Comparison of ENCODE assay signal across 27 cellular contexts in the genomic region with DNA sequence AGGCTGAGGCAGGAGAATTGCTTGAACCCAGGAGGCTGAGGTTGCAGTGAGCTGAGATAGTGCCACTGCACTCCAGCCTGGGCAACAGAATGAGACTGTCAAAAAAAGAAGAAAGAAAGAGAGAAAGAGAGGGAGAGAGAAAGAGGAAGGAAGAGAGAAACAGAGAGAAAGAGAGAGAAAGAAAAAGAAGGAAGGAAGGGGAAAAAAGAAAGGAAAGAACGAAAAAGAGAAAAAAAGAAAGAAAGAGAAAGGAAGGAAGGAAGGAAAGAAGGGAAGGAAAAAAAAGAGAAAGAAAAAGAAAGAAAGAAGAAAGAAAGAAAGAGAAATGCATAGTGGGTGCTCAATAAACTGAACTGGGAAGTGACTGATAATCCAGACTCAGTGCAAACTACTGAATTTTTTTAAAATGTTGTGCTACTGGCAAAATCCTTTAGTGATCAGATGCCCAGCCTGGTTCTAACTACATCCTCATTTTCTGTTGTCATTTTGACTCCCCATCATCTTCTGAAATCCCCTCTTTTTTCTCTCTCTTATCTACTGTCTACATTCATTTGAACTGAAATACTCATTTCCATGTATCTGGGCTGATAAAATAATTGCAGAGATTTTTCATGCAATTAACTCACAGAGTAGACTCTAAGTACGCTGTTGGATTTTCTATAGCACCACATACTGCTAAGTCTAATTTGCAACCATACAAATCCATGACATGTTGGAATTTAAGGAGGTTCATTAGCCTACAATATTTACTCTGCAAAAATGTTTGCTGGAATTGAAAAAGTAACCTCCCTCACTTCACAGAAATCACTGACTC.
"Had no signal": no experiment of that assay in that cellular context is flagged by ENCODE, and none has a peak within 500 bp of the region (broad histone marks: within the 10 kb centered on the region; RNA-seq: fewer than 3 reads in every experiment).

No MANE protein-coding gene starts in this region.

- H3K4me1 Mint-ChIP-seq: activated B cell treated with CpG ODN at 0.5 μM for 24 hours; activated naive CD4-positive, alpha-beta T cell treated with anti-CD3 and anti-CD28 coated beads, Interleukin-2, amount 10 ng/mL, durations not matched to agents 7 days and 5 days had no signal

- H3K27me3 Mint-ChIP-seq: activated B cell treated with CpG ODN at 0.5 μM for 24 hours had no signal

- H3K4me3 Mint-ChIP-seq: activated B cell treated with CpG ODN at 0.5 μM for 24 hours; activated naive CD4-positive, alpha-beta T cell treated with anti-CD3 and anti-CD28 coated beads, Interleukin-2, amount 10 ng/mL, durations not matched to agents 7 days and 5 days; effector memory CD8-positive, alpha-beta T cell; naive B cell; neural crest cell; T-helper 1 cell treated with Interleukin-12 subunit alpha and Interleukin-12 subunit beta and Interleukin-4 antibody, amounts not matched to agents 30 μg/mL and 1 μg/mL, for 36 hours had no signal

- H3K9me3 ChIP-seq: gastrocnemius medialis, spleen, transverse colon had no signal

- H3K36me3 ChIP-seq: gastrocnemius medialis, spleen, transverse colon had no signal

- ATAC-seq: effector memory CD8-positive, alpha-beta T cell; gastrocnemius medialis; left cardiac atrium; left ventricle myocardium superior; right cardiac atrium had no signal

- H3K4me3 ChIP-seq: gastrocnemius medialis, spleen, transverse colon had no signal

- H3K27me3 ChIP-seq: gastrocnemius medialis, spleen, transverse colon had no signal

- H3K9me3 Mint-ChIP-seq: activated B cell treated with CpG ODN at 0.5 μM for 24 hours; activated naive CD4-positive, alpha-beta T cell treated with anti-CD3 and anti-CD28 coated beads, Interleukin-2, amount 10 ng/mL, durations not matched to agents 7 days and 5 days; effector memory CD8-positive, alpha-beta T cell; naive B cell; neural crest cell; T-helper 1 cell treated with Interleukin-12 subunit alpha and Interleukin-12 subunit beta and Interleukin-4 antibody, amounts not matched to agents 30 μg/mL and 1 μg/mL, for 36 hours had no signal

- H3K27ac ChIP-seq: gastrocnemius medialis, spleen, transverse colon had no signal

- H3K4me1 ChIP-seq: gastrocnemius medialis, spleen had no signal

- H3K27ac Mint-ChIP-seq: activated B cell treated with CpG ODN at 0.5 μM for 24 hours; activated naive CD4-positive, alpha-beta T cell treated with anti-CD3 and anti-CD28 coated beads, Interleukin-2, amount 10 ng/mL, durations not matched to agents 7 days and 5 days; naive B cell; T-helper 1 cell treated with Interleukin-12 subunit alpha and Interleukin-12 subunit beta and Interleukin-4 antibody, amounts not matched to agents 30 μg/mL and 1 μg/mL, for 36 hours had no signal

- FAIRE-seq: keratinocyte, TTC549 had no signal

- H3K36me3 Mint-ChIP-seq: activated naive CD4-positive, alpha-beta T cell treated with anti-CD3 and anti-CD28 coated beads, Interleukin-2, amount 10 ng/mL, durations not matched to agents 7 days and 5 days; naive B cell had no signal

- DNase-seq: activated B cell treated with CpG ODN at 0.5 μM for 24 hours; activated CD4-positive, alpha-beta T cell treated with anti-CD3 and anti-CD28 coated beads for 4 hours; activated CD4-positive, alpha-beta T cell treated with anti-CD3 and anti-CD28 coated beads, Interleukin-2, amount 50 U/mL, for 4 hours; activated CD8-positive, alpha-beta memory T cell treated with anti-CD3 and anti-CD28 coated beads, Interleukin-2, amount 50 U/mL, for 4 hours; activated gamma-delta T cell; activated naive CD4-positive, alpha-beta T cell treated with anti-CD3 and anti-CD28 coated beads, Interleukin-2, amount 10 ng/mL, durations not matched to agents 7 days and 5 days; activated T-cell treated with anti-CD3 and anti-CD28 coated beads, Interleukin-2, amount 50 U/mL, for 1 hour; amygdala; caudate nucleus; cortex of kidney; effector memory CD8-positive, alpha-beta T cell; erythroblast; gastrocnemius medialis; hippocampal formation; left cardiac atrium; left ventricle myocardium superior; naive B cell; occipital lobe; right cardiac atrium; spleen; stimulated activated naive CD4-positive, alpha-beta T cell; T-helper 9 cell; transverse colon had no signal
